Comparison of ENCODE assay signal across 1 cellular context in the genomic region with DNA sequence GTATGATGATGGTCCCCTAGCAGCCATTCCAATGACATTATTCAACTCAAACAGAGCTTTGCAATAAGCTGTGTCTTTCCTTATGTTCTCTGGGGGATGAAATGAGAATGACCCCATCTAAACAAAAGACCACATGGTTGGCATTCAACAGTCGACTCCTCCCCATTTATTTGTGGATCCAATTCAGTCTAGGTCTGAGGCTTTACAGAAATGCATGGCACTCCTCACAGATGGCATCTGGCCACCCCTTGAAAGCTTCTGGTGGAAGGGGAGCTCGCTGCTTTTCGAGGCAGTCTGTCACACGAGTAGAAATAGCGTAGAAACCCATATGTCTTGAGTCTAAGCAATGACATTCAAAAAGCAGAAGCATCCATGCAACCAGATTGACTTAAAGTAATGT.
TF ChIP-seq lines count a peak whose summit lies in the region.

No MANE protein-coding gene starts in this region.

TF ChIP-seq in IMR-90, 13 proteins besides CTCF, POLR2A, EP300 and RAD21 (continued from another document):
- TF ChIP-seq, protein P1, sequence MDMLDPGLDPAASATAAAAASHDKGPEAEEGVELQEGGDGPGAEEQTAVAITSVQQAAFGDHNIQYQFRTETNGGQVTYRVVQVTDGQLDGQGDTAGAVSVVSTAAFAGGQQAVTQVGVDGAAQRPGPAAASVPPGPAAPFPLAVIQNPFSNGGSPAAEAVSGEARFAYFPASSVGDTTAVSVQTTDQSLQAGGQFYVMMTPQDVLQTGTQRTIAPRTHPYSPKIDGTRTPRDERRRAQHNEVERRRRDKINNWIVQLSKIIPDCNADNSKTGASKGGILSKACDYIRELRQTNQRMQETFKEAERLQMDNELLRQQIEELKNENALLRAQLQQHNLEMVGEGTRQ (IDR thresholded peaks at IDR 0.05; ENCODE audit: low read depth, low read length): no peak
- TF ChIP-seq RCOR1 (IDR thresholded peaks at IDR 0.05; ENCODE audit: insufficient replicate concordance, low read length) (no peak), RFX5 (IDR thresholded peaks at IDR 0.05; ENCODE audit: low read depth, low read length) (no peak), MAFK (IDR thresholded peaks at IDR 0.05; ENCODE audit: low read depth, low read length) (no peak), MXI1 (IDR thresholded peaks at IDR 0.05; ENCODE audit: borderline replicate concordance, low read depth, low read length) (no peak), CHD1 (IDR thresholded peaks at IDR 0.05; ENCODE audit: low read depth, low read length) (no peak), BHLHE40 (IDR thresholded peaks at IDR 0.05; ENCODE audit: low read depth, low read length) (no peak), MAZ (IDR thresholded peaks at IDR 0.05; ENCODE audit: borderline replicate concordance, low read depth, low read length) (no peak)
